In genomic region chr2:240060977-240061591, GRCh38 we compare ENCODE assay signal across 8 cellular contexts. TPM values are rescaled to one million over a fixed set of nuclear protein-coding genes. Genes with fewer than 3 reads are reported as not detected.
DNase-seq lines count a peak whose midpoint lies in the region; ATAC-seq and TF ChIP-seq lines count a peak whose summit lies in the region.

No MANE protein-coding gene starts in this region.

- intact Hi-C loops in activated CD8-positive, alpha-beta T cell treated with anti-CD3 and anti-CD28 coated beads for 36 hours (cut with micrococcal nuclease): loop anchor here (1.0 kb wide), 1 partner anchor 83 kb away; no protein-coding TSS in a partner anchor

- no peaks in the 10 kb centered on the region for H3K9me3 Mint-ChIP-seq in activated CD8-positive, alpha-beta T cell treated with anti-CD3 and anti-CD28 coated beads for 36 hours

- H2AFZ ChIP-seq in osteoblast (ENCODE audit: low read length): no peak overlapping the region

- DNase-seq in AG20443 (ENCODE audit: low spot score) (peak; percentile 66), GM13976 (ENCODE audit: low spot score) (peak; percentile 54), NCI-H2227 (lab: John Stamatoyannopoulos, UW; ENCODE audit: unreplicated experiment) (peak; percentile 69), fibroblast of pulmonary artery (ENCODE audit: low read depth) (peak; percentile 64), osteoblast (ENCODE audit: insufficient read length, low spot score, missing footprints) (no peak)
- peak; percentile 66 for DNase-seq in activated CD8-positive, alpha-beta T cell treated with anti-CD3 and anti-CD28 coated beads for 36 hours

- no peak overlapping the region for H3K27ac Mint-ChIP-seq in activated CD8-positive, alpha-beta T cell treated with anti-CD3 and anti-CD28 coated beads for 36 hours

- H3K36me3 Mint-ChIP-seq in activated CD8-positive, alpha-beta T cell treated with anti-CD3 and anti-CD28 coated beads for 36 hours (ENCODE audit: low read depth): no peaks in the 10 kb centered on the region

- no peak overlapping the region for H3K27ac ChIP-seq in osteoblast (ENCODE audit: low read depth, low read length)

- peak; percentile 37 for TF ChIP-seq CTCF in GM13976 (IDR thresholded peaks at IDR 0.05; ENCODE audit: borderline replicate concordance, control extremely low read depth, extremely low read depth, insufficient read depth, missing control alignments)
- peak; percentile 69 for TF ChIP-seq CTCF in activated CD8-positive, alpha-beta T cell treated with anti-CD3 and anti-CD28 coated beads for 36 hours (IDR thresholded peaks at IDR 0.05)
- TF ChIP-seq CTCF in fibroblast of pulmonary artery (IDR thresholded peaks at IDR 0.05; ENCODE audit: low read length, missing control alignments): peak; percentile 69
- peak; percentile 64 for TF ChIP-seq CTCF in osteoblast (IDR thresholded peaks at IDR 0.05; ENCODE audit: extremely low read depth, low read depth, low read length)

- H3K4me3 ChIP-seq in fibroblast of pulmonary artery (replicated peaks; ENCODE audit: low read depth, low read length) (no peak overlapping the region), osteoblast (ENCODE audit: insufficient read depth, low read length) (no peak overlapping the region)

- H3K36me3 ChIP-seq in osteoblast (ENCODE audit: insufficient read depth, low read length): no peaks in the 10 kb centered on the region

- H3K79me2 ChIP-seq in osteoblast (ENCODE audit: insufficient read depth, low read length): no peaks in the 10 kb centered on the region

- H3K4me1 Mint-ChIP-seq in activated CD8-positive, alpha-beta T cell treated with anti-CD3 and anti-CD28 coated beads for 36 hours (ENCODE audit: low read depth): no peaks in the 10 kb centered on the region

- POLR2A ChIA-PET in activated CD8-positive, alpha-beta T cell treated with anti-CD3 and anti-CD28 coated beads for 36 hours (lab: Charles Lee): no interaction called here

- H3K4me2 ChIP-seq in osteoblast (ENCODE audit: insufficient read depth, low read length): no peak overlapping the region

- H3K27me3 ChIP-seq in osteoblast (ENCODE audit: insufficient read depth, low read length): peaks cover 3% of the 10 kb centered on the region

- CTCF ChIA-PET in activated CD8-positive, alpha-beta T cell treated with anti-CD3 and anti-CD28 coated beads for 36 hours (lab: Charles Lee): interaction anchor here (0.7 to 4.7 kb wide), 17 partner anchors 9 to 375 kb away, joined by 3 to 100 read pairs (median 5); partner anchors contain the start of gene OTOS

- no peaks in the 10 kb centered on the region for H4K20me1 ChIP-seq in osteoblast (ENCODE audit: insufficient read depth, low read length)

- ATAC-seq in activated CD8-positive, alpha-beta T cell treated with anti-CD3 and anti-CD28 coated beads for 36 hours: peak; percentile 87
- ATAC-seq in HG03378 (IDR thresholded peaks at IDR 0.05; ENCODE audit: unreplicated experiment): no peak
- no peak for ATAC-seq in GM21423 (IDR thresholded peaks at IDR 0.05; ENCODE audit: unreplicated experiment)

- no peaks in the 10 kb centered on the region for H3K4me1 ChIP-seq in osteoblast (ENCODE audit: insufficient read depth, low read length)

- no peaks in the 10 kb centered on the region for H3K9me3 ChIP-seq in osteoblast (ENCODE audit: low read depth, low read length)

- H3K4me3 Mint-ChIP-seq in activated CD8-positive, alpha-beta T cell treated with anti-CD3 and anti-CD28 coated beads for 36 hours: no peak overlapping the region

- H3K27me3 Mint-ChIP-seq in activated CD8-positive, alpha-beta T cell treated with anti-CD3 and anti-CD28 coated beads for 36 hours: peaks cover 22% of the 10 kb centered on the region

- in situ Hi-C loops in GM13976 (cut with MboI; ENCODE audit: low sequenced_read_pairs, unreplicated experiment): no loop called here

RNA-seq across cellular contexts. Expression of gene OR6B3, which starts 7.8 kb away (rescaled TPM):
- total RNA-seq in activated CD8-positive, alpha-beta T cell treated with anti-CD3 and anti-CD28 coated beads for 36 hours: not detected
- total RNA-seq in osteoblast: not detected in 2 replicates

RNA-seq across cellular contexts. Expression of gene OR6B2, which starts 30.9 kb away (rescaled TPM):
- total RNA-seq in activated CD8-positive, alpha-beta T cell treated with anti-CD3 and anti-CD28 coated beads for 36 hours: not detected
- total RNA-seq in osteoblast: not detected in 2 replicates

RNA-seq across cellular contexts. Expression of gene NDUFA10, which starts 35.9 kb away (rescaled TPM):
- 100 to 1,000 TPM; 148 to 155 TPM for total RNA-seq in activated CD8-positive, alpha-beta T cell treated with anti-CD3 and anti-CD28 coated beads for 36 hours
- 83.2 and 83.4 TPM in 2 replicates for total RNA-seq in osteoblast
